ENCODE assay signal across 6 cellular contexts in genomic region chr6:165206798-165207197, GRCh38.
"Had no signal": no experiment of that assay in that cellular context is flagged by ENCODE, and none has a peak within 500 bp of the region (broad histone marks: within the 10 kb centered on the region; RNA-seq: fewer than 3 reads in every experiment).

No MANE protein-coding gene starts in this region.

- DNase-seq: H9, HCEC 1CT, IMR-90, KG1 had no signal

- H3K4me3 ChIP-seq: GM23338, K562 had no signal

- ATAC-seq: GM23338, K562 had no signal
